ENCODE assay signal across 36 cellular contexts in the genomic region with DNA sequence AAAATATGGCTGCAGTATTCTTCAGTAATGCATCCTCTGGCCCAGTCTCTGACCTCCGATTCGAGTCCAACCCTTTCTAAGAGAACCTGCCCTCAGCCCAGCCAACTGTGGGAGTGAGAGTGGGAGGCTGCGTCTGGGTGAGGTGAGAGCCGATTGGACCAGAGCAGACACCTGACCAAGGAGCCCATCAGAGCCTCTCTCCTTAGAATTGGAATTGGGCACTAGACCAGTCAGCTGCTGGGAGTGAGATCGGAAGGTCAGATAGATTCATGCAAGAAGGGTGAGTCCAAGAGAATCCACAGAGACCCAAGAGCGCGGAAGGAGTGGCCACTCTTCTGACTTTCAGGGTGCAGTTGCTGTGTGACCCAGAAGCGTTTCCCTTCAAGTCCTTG. TPM values are rescaled to one million over a fixed set of nuclear protein-coding genes. Genes with fewer than 3 reads are reported as not detected.
A peak's percentile ranks its signal among the peaks of the same experiment; 100 is the strongest.
DNase-seq lines count a peak whose midpoint lies in the region; ATAC-seq and TF ChIP-seq lines count a peak whose summit lies in the region.
"Had no signal": no experiment of that assay in that cellular context is flagged by ENCODE, and none has a peak within 500 bp of the region (broad histone marks: within the 10 kb centered on the region; RNA-seq: fewer than 3 reads in every experiment).

No MANE protein-coding gene starts in this region.

- no peaks in the 10 kb centered on the region for H3K36me3 ChIP-seq in SK-N-SH (replicated peaks in 1 of 2; ENCODE audit: control insufficient read depth in 1 of 2, insufficient read depth in 2 of 2, low read length in 1 of 2)
- peaks cover 57 to 70% of the 10 kb centered on the region in 2 donors for H3K36me3 ChIP-seq in ascending aorta
- H3K36me3 ChIP-seq in mesenchymal stem cell (ENCODE audit: control insufficient read depth in 1 of 2, insufficient read depth in 2 of 2, low read depth in 1 of 2, low read length in 2 of 2) = no peaks in the 10 kb centered on the region
- peaks cover 54 to 60% (median 60%) of the 10 kb centered on the region in 3 donors for H3K36me3 ChIP-seq in tibial artery
- H3K36me3 ChIP-seq: pancreas had no signal

- no peak for TF ChIP-seq RAD21 in SK-N-SH (IDR thresholded peaks at IDR 0.05; ENCODE audit: low read length)

- H4K20me1 ChIP-seq in SK-N-SH (ENCODE audit: insufficient read depth) = no peaks in the 10 kb centered on the region

- ATAC-seq in SK-N-SH treated with all-trans-retinoic acid at 6 μM for 48 hours = no peak
- ATAC-seq in stimulated activated naive CD8-positive, alpha-beta T cell treated with anti-CD3 and anti-CD28 coated beads, Interleukin-15, Interleukin-2, amounts not matched to agents 100 U/mL and 50 U/mL, for 24 hours = no peak
- ATAC-seq: activated CD4-positive, CD25-positive, alpha-beta regulatory T cell treated with anti-CD3 and anti-CD28 coated beads, Interleukin-2, amount 50 U/mL, for 24 hours; activated CD8-positive, alpha-beta memory T cell treated with anti-CD3 and anti-CD28 coated beads, Interleukin-2, amount 10 ng/mL, durations not matched to agents 7 days and 5 days; activated T-cell treated with anti-CD3 and anti-CD28 coated beads, Interleukin-2, amount 50 U/mL, for 4 hours; GM23338; left cardiac atrium had no signal

- WGBS in SK-N-SH (ENCODE audit: low lambda C conversion rate) = 95% methylated on average over 7 of the region's 8 CpGs
- 94% methylated on average over 8 of the region's 8 CpGs for WGBS in mesenchymal stem cell

- H3K27ac ChIP-seq in SK-N-SH (ENCODE audit: low read depth in 2 of 2, low read length in 1 of 2) = no peak overlapping the region
- peak overlapping the region; percentile 97 for H3K27ac ChIP-seq in ascending aorta
- no peak overlapping the region for H3K27ac ChIP-seq in mesenchymal stem cell (ENCODE audit: low read length, poor library complexity, severe bottlenecking)
- H3K27ac ChIP-seq in tibial artery = peak overlapping the region; percentile 95 to 99
- H3K27ac ChIP-seq: 22Rv1, pancreas, SK-N-MC, spleen had no signal

- H3K9me3 ChIP-seq in SK-N-SH (no peaks in the 10 kb centered on the region), ascending aorta (no peaks in the 10 kb centered on the region), mesenchymal stem cell (ENCODE audit: control insufficient read depth, low read length) (peaks cover 7% of the 10 kb centered on the region), tibial artery (no peaks in the 10 kb centered on the region)
- H3K9me3 ChIP-seq: pancreas, spleen, upper lobe of left lung had no signal

- H3K4ac ChIP-seq in mesenchymal stem cell (ENCODE audit: low read depth in 1 of 2, low read length in 2 of 2) = no peak overlapping the region

- CTCF ChIA-PET in SK-N-SH (lab: Yijun Ruan, JAX) = interaction anchor here (1.3 to 9.3 kb wide), 5 partner anchors 8 to 44 kb away, joined by 4 to 109 read pairs (median 88); partner anchors contain the start of genes KBTBD13 and RASL12

- no peak overlapping the region for H3K14ac ChIP-seq in mesenchymal stem cell (ENCODE audit: low read length in 2 of 2)

- H2BK120ac ChIP-seq in mesenchymal stem cell (ENCODE audit: low read depth, low read length) = no peak overlapping the region

- H3F3A ChIP-seq in SK-N-SH (replicated peaks; ENCODE audit: insufficient read depth) = no peaks in the 10 kb centered on the region

- H2BK5ac ChIP-seq in mesenchymal stem cell (ENCODE audit: low read depth, low read length, poor library complexity, severe bottlenecking) = peak overlapping the region; percentile 8

- H3K4me2 ChIP-seq in SK-N-SH (no peak overlapping the region), mesenchymal stem cell (ENCODE audit: low read length, poor library complexity, severe bottlenecking) (no peak overlapping the region)
- H3K4me2 ChIP-seq: GM23338 had no signal

- H3K27me3 ChIP-seq in SK-N-SH (ENCODE audit: insufficient read depth) (no peaks in the 10 kb centered on the region), ascending aorta (no peaks in the 10 kb centered on the region), mesenchymal stem cell (ENCODE audit: control insufficient read depth in 1 of 2, insufficient read depth in 1 of 2, low read length in 2 of 2) (peaks cover 35 to 62% of the 10 kb centered on the region in 2 experiments), tibial artery (no peaks in the 10 kb centered on the region)
- H3K27me3 ChIP-seq: pancreas, spleen, upper lobe of left lung had no signal

- no peak overlapping the region for H2BK12ac ChIP-seq in mesenchymal stem cell (ENCODE audit: low read length in 2 of 2)

- no peaks in the 10 kb centered on the region for H3K79me2 ChIP-seq in SK-N-SH (ENCODE audit: insufficient read depth)

- no peak overlapping the region for H2BK15ac ChIP-seq in mesenchymal stem cell (ENCODE audit: low read depth, poor library complexity, severe bottlenecking)

- H2AK5ac ChIP-seq in mesenchymal stem cell (ENCODE audit: low read length, severe bottlenecking) = no peak overlapping the region

- H4K8ac ChIP-seq in mesenchymal stem cell (ENCODE audit: low read length) = no peak overlapping the region

- no peaks in the 10 kb centered on the region for H3K79me1 ChIP-seq in mesenchymal stem cell (replicated peaks; ENCODE audit: low read length, poor library complexity, severe bottlenecking)

- no peak overlapping the region for H3K18ac ChIP-seq in mesenchymal stem cell (ENCODE audit: low read depth in 1 of 2, low read length in 2 of 2)

- H3K4me1 ChIP-seq in SK-N-SH (ENCODE audit: control insufficient read depth in 1 of 2, insufficient read depth in 2 of 2, low read depth in 1 of 2, low read length in 1 of 2) (peaks cover 0 to 4% of the 10 kb centered on the region in 2 experiments; a peak in 1 of 4 replicates), ascending aorta (peaks cover 21 to 75% of the 10 kb centered on the region in 2 donors), mesenchymal stem cell (ENCODE audit: control insufficient read depth, insufficient read depth, low read depth, low read length) (peaks cover 29% of the 10 kb centered on the region), tibial artery (peaks cover 0 to 93% (median 74%) of the 10 kb centered on the region in 4 donors)
- H3K4me1 ChIP-seq: pancreas had no signal

- no peak overlapping the region for H3K9ac ChIP-seq in SK-N-SH
- no peak overlapping the region for H3K9ac ChIP-seq in mesenchymal stem cell (ENCODE audit: low read length)

- no peak overlapping the region for H3K23ac ChIP-seq in mesenchymal stem cell (ENCODE audit: low read length in 2 of 2)

- intact Hi-C loops in ascending aorta (cut with DNase I) (no loop called here), tibial artery (cut with DNase I; ENCODE audit: low total_unique reads) (no loop called here)

- TF ChIP-seq EP300 in SK-N-SH (IDR thresholded peaks at IDR 0.05; ENCODE audit: borderline replicate concordance in 1 of 2, low read depth in 1 of 2, low read length in 1 of 2) = no peak

- peak; percentile 11 for DNase-seq in SK-N-SH
- DNase-seq in ascending aorta (ENCODE audit: low spot score in 2 of 2) = no peak
- no peak for DNase-seq in mesenchymal stem cell
- DNase-seq in tibial artery = peak in 1 of 2 donors; percentile 67
- DNase-seq in stimulated activated naive CD8-positive, alpha-beta T cell treated with anti-CD3 and anti-CD28 coated beads, Interleukin-15, Interleukin-2, amounts not matched to agents 100 U/mL and 50 U/mL, for 24 hours = no peak
- DNase-seq in NCI-H2081 (lab: John Stamatoyannopoulos, UW) = no peak
- DNase-seq in NK-92 (lab: John Stamatoyannopoulos, UW; ENCODE audit: unreplicated experiment) = no peak
- DNase-seq: activated CD4-positive, alpha-beta T cell treated with anti-CD3 and anti-CD28 coated beads, Interleukin-2, amount 50 U/mL, for 4 hours; activated CD8-positive, alpha-beta memory T cell treated with anti-CD3 and anti-CD28 coated beads, Interleukin-2, amount 10 ng/mL, durations not matched to agents 7 days and 5 days; activated gamma-delta T cell; activated T-cell treated with anti-CD3 and anti-CD28 coated beads, Interleukin-2, amount 50 U/mL, for 4 hours; caudate nucleus; DND-41; hippocampal formation; left cardiac atrium; NCI-H1694 treated with DMSO at 0.1 percent for 48 hours; NCI-H2171; NCI-H510A; OCI-M1; pancreas; retina; spleen; T-helper 2 cell; upper lobe of left lung had no signal

- H4K91ac ChIP-seq in mesenchymal stem cell (ENCODE audit: low read length) = no peak overlapping the region

- H3K4me3 ChIP-seq in SK-N-SH (ENCODE audit: low read depth in 2 of 2, low read length in 1 of 2) (no peak overlapping the region), ascending aorta (no peak overlapping the region), mesenchymal stem cell (ENCODE audit: insufficient read depth in 1 of 2, low read depth in 1 of 2, low read length in 2 of 2) (no peak overlapping the region), tibial artery (no peak overlapping the region)
- H3K4me3 ChIP-seq: GM23338, pancreas, SK-N-MC, spleen, upper lobe of left lung had no signal

- TF ChIP-seq CTCF in SK-N-SH (IDR thresholded peaks at IDR 0.05) = no peak
- no peak for TF ChIP-seq CTCF in ascending aorta (IDR thresholded peaks at IDR 0.05)
- TF ChIP-seq CTCF in tibial artery (IDR thresholded peaks at IDR 0.05) = no peak

- no peaks in the 10 kb centered on the region for H3K9me2 ChIP-seq in SK-N-SH

- POLR2A ChIA-PET in SK-N-SH (lab: Yijun Ruan, JAX) = no interaction called here

- H2AFZ ChIP-seq in SK-N-SH (ENCODE audit: low read depth) (no peak overlapping the region), mesenchymal stem cell (ENCODE audit: low read depth, low read length) (no peak overlapping the region)
- H2AFZ ChIP-seq: GM23338 had no signal

RNA-seq across cellular contexts. Expression of gene RASL12, which starts 10.2 kb away (rescaled TPM):
- not detected in 2 replicates for polyA plus RNA-seq in SK-N-SH (2012; rRNA removed)
- not detected in 2 replicates for polyA plus RNA-seq in SK-N-SH (2012; cell fraction: cytosol; rRNA removed)
- not detected in 2 replicates for polyA plus RNA-seq in SK-N-SH (2012; cell fraction: nucleus; rRNA removed)
- 187 TPM for total RNA-seq in ascending aorta
- polyA plus RNA-seq in mesenchymal stem cell (2013, experiment 1 of 2) = 3.3 TPM
- 2.9 TPM for polyA plus RNA-seq in mesenchymal stem cell (2013, experiment 2 of 2)
- total RNA-seq: activated CD8-positive, alpha-beta memory T cell treated with anti-CD3 and anti-CD28 coated beads, Interleukin-2, amount 10 ng/mL, durations not matched to agents 7 days and 5 days; activated T-cell treated with anti-CD3 and anti-CD28 coated beads, Interleukin-2, amount 50 U/mL, for 4 hours; dermis microvascular lymphatic vessel endothelial cell; mammary epithelial cell had no signal
- polyA plus RNA-seq: CD14-positive monocyte, IgD-negative memory B cell had no signal

RNA-seq across cellular contexts. Expression of gene SLC51B, which starts 12.4 kb away (rescaled TPM):
- polyA plus RNA-seq in SK-N-SH (2012; rRNA removed) = not detected in 2 replicates
- not detected in 2 replicates for polyA plus RNA-seq in SK-N-SH (2012; cell fraction: cytosol; rRNA removed)
- polyA plus RNA-seq in SK-N-SH (2012; cell fraction: nucleus; rRNA removed) = not detected in 2 replicates
- not detected for total RNA-seq in ascending aorta
- polyA plus RNA-seq in mesenchymal stem cell (2013, experiment 1 of 2) = 0.91 TPM
- 1.2 TPM for polyA plus RNA-seq in mesenchymal stem cell (2013, experiment 2 of 2)
- total RNA-seq: activated CD8-positive, alpha-beta memory T cell treated with anti-CD3 and anti-CD28 coated beads, Interleukin-2, amount 10 ng/mL, durations not matched to agents 7 days and 5 days; activated T-cell treated with anti-CD3 and anti-CD28 coated beads, Interleukin-2, amount 50 U/mL, for 4 hours; astrocyte; dermis microvascular lymphatic vessel endothelial cell; frontal cortex; GM23338; left cardiac atrium; mammary epithelial cell; neural crest cell; spleen had no signal
- polyA plus RNA-seq: CD14-positive monocyte, GM23338, IgD-negative memory B cell, mammary epithelial cell had no signal

RNA-seq across cellular contexts. Expression of gene KBTBD13, which starts 19.0 kb away (rescaled TPM):
- polyA plus RNA-seq in SK-N-SH (2012; rRNA removed) = not detected in 2 replicates
- not detected in 2 replicates for polyA plus RNA-seq in SK-N-SH (2012; cell fraction: cytosol; rRNA removed)
- polyA plus RNA-seq in SK-N-SH (2012; cell fraction: nucleus; rRNA removed) = not detected in 2 replicates
- total RNA-seq in ascending aorta = 0.21 TPM
- 0.01 TPM for polyA plus RNA-seq in mesenchymal stem cell (2013, experiment 1 of 2)
- polyA plus RNA-seq in mesenchymal stem cell (2013, experiment 2 of 2) = 0.01 TPM
- total RNA-seq: activated CD8-positive, alpha-beta memory T cell treated with anti-CD3 and anti-CD28 coated beads, Interleukin-2, amount 10 ng/mL, durations not matched to agents 7 days and 5 days; activated T-cell treated with anti-CD3 and anti-CD28 coated beads, Interleukin-2, amount 50 U/mL, for 4 hours; astrocyte; dermis microvascular lymphatic vessel endothelial cell; frontal cortex; GM23338; mammary epithelial cell; neural crest cell; pancreas; spleen; upper lobe of left lung had no signal
- polyA plus RNA-seq: CD14-positive monocyte, GM23338, IgD-negative memory B cell, mammary epithelial cell, pancreas, spleen had no signal

RNA-seq across cellular contexts. Expression of gene MTFMT, which starts 28.1 kb away (rescaled TPM):
- 12.1 and 12.7 TPM in 2 replicates for polyA plus RNA-seq in SK-N-SH (2012; rRNA removed)
- polyA plus RNA-seq in SK-N-SH (2012; cell fraction: cytosol; rRNA removed) = 14.1 and 14.6 TPM in 2 replicates
- 6.7 and 7.9 TPM in 2 replicates for polyA plus RNA-seq in SK-N-SH (2012; cell fraction: nucleus; rRNA removed)
- total RNA-seq in ascending aorta = 54.7 TPM
- polyA plus RNA-seq in mesenchymal stem cell (2013, experiment 1 of 2) = 10.6 TPM
- 10.0 TPM for polyA plus RNA-seq in mesenchymal stem cell (2013, experiment 2 of 2)

RNA-seq across cellular contexts. Expression of gene UBAP1L, which starts 57.5 kb away (rescaled TPM):
- 1.8 and 1.9 TPM in 2 replicates for polyA plus RNA-seq in SK-N-SH (2012; rRNA removed)
- 0.10 and 0.22 TPM in 2 replicates for polyA plus RNA-seq in SK-N-SH (2012; cell fraction: cytosol; rRNA removed)
- 18.2 and 24.4 TPM in 2 replicates for polyA plus RNA-seq in SK-N-SH (2012; cell fraction: nucleus; rRNA removed)
- 10.9 TPM for total RNA-seq in ascending aorta
- 0.64 TPM for polyA plus RNA-seq in mesenchymal stem cell (2013, experiment 1 of 2)
- 0.53 TPM for polyA plus RNA-seq in mesenchymal stem cell (2013, experiment 2 of 2)
- polyA plus RNA-seq: CD14-positive monocyte had no signal

Comparison
In these comparisons a context has a peak if more than half of its experiments do, and no peak if none do; other contexts are left out.
1. H3K27ac ChIP-seq: peak in ascending aorta (2 of 2) and tibial artery (2 of 2); none in SK-N-SH (0 of 2) and mesenchymal stem cell (single experiment).